In genomic region chr12:1533602-1534304, GRCh38 we compare ENCODE assay signal across 7 cellular contexts.
DNase-seq lines count a peak whose midpoint lies in the region; ATAC-seq and FAIRE-seq lines count a peak whose summit lies in the region.

No MANE protein-coding gene starts in this region.

- no peak for FAIRE-seq in GM18507 (lab: Jason Lieb, UNC)

- H3K27ac Mint-ChIP-seq in activated naive CD4-positive, alpha-beta T cell treated with anti-CD3 and anti-CD28 coated beads, Interleukin-2, amount 50 U/mL, for 72 hours: no peak overlapping the region

- ATAC-seq in GM21619 (IDR thresholded peaks at IDR 0.05; ENCODE audit: unreplicated experiment): peak; percentile 54
- ATAC-seq in activated naive CD4-positive, alpha-beta T cell treated with anti-CD3 and anti-CD28 coated beads, Interleukin-2, amount 50 U/mL, for 72 hours: peak; percentile 79 to 86

- DNase-seq in GM18507 (ENCODE audit: extremely low spot score, insufficient read length, low read depth): peak; percentile 65
- peak; percentile 66 for DNase-seq in LHCN-M2 (ENCODE audit: low read depth)
- DNase-seq in activated naive CD4-positive, alpha-beta T cell treated with anti-CD3 and anti-CD28 coated beads, Interleukin-2, amount 50 U/mL, for 72 hours (ENCODE audit: low spot score in 2 of 2): peak; percentile 61 to 77
- DNase-seq in retina: peak; percentile 71
- DNase-seq in cerebellar nuclear complex (lab: John Stamatoyannopoulos, UW): no peak
- no peak for DNase-seq in AG20443 (ENCODE audit: low spot score)

- H3K9me3 Mint-ChIP-seq in activated naive CD4-positive, alpha-beta T cell treated with anti-CD3 and anti-CD28 coated beads, Interleukin-2, amount 50 U/mL, for 72 hours: no peaks in the 10 kb centered on the region

- H3K36me3 Mint-ChIP-seq in activated naive CD4-positive, alpha-beta T cell treated with anti-CD3 and anti-CD28 coated beads, Interleukin-2, amount 50 U/mL, for 72 hours: peaks cover 0 to 6% of the 10 kb centered on the region in 2 donors

Comparison
In these comparisons a context has a peak if more than half of its experiments do, and no peak if none do; other contexts are left out.
1. DNase-seq: peak in GM18507 (single experiment), LHCN-M2 (single experiment), activated naive CD4-positive, alpha-beta T cell treated with anti-CD3 and anti-CD28 coated beads, Interleukin-2, amount 50 U/mL, for 72 hours (2 of 2) and retina (single experiment); none in cerebellar nuclear complex (0 of 2) and AG20443 (single experiment).